Comparison of ENCODE assay signal across 18 cellular contexts in genomic region chr1:156922986-156923564, GRCh38. TPM values are rescaled to one million over a fixed set of nuclear protein-coding genes. Genes with fewer than 3 reads are reported as not detected.
DNase-seq lines count a peak whose midpoint lies in the region; ATAC-seq and TF ChIP-seq lines count a peak whose summit lies in the region.
"Had no signal": no experiment of that assay in that cellular context is flagged by ENCODE, and none has a peak within 500 bp of the region (broad histone marks: within the 10 kb centered on the region; RNA-seq: fewer than 3 reads in every experiment).

No MANE protein-coding gene starts in this region.

- H3K27me3 Mint-ChIP-seq in activated naive CD4-positive, alpha-beta T cell treated with anti-CD3 and anti-CD28 coated beads, Interleukin-2, amount 50 U/mL, for 24 hours = peaks cover 66% of the 10 kb centered on the region
- peaks cover 40% of the 10 kb centered on the region for H3K27me3 Mint-ChIP-seq in endothelial cell (ENCODE audit: unreplicated experiment)

- peak overlapping the region; percentile 20 for H3K27ac Mint-ChIP-seq in activated naive CD4-positive, alpha-beta T cell treated with anti-CD3 and anti-CD28 coated beads, Interleukin-2, amount 50 U/mL, for 24 hours
- H3K27ac Mint-ChIP-seq in activated naive CD4-positive, alpha-beta T cell treated with anti-CD3 and anti-CD28 coated beads, Interleukin-2, amount 50 U/mL, for 72 hours = peak overlapping the region in 1 of 2 donors; percentile 3
- H3K27ac Mint-ChIP-seq in endothelial cell (ENCODE audit: unreplicated experiment) = peak overlapping the region; percentile 26

- TF ChIP-seq CTCF in endothelial cell (IDR thresholded peaks at IDR 0.05; ENCODE audit: unreplicated experiment) = no peak
- no peak for TF ChIP-seq CTCF in adrenal gland (IDR thresholded peaks at IDR 0.05)
- no peak for TF ChIP-seq CTCF in PC-3 (conservative IDR thresholded peaks at IDR 0.05; ENCODE audit: low read depth, low read length)

- peaks cover 6% of the 10 kb centered on the region for H3F3A ChIP-seq in PC-3 (ENCODE audit: low read length, unreplicated experiment)

- 15 to 40% (median 23%) methylated on average over 7 to 9 of the region's 9 CpGs for WGBS in adrenal gland, 4 donors

- peaks cover 8% of the 10 kb centered on the region for H3K4me1 Mint-ChIP-seq in activated naive CD4-positive, alpha-beta T cell treated with anti-CD3 and anti-CD28 coated beads, Interleukin-2, amount 50 U/mL, for 24 hours
- peaks cover 19% of the 10 kb centered on the region for H3K4me1 Mint-ChIP-seq in endothelial cell (ENCODE audit: unreplicated experiment)

- no peak overlapping the region for H3K9ac ChIP-seq in skeletal muscle satellite cell (ENCODE audit: low read depth, low read length)
- no peak overlapping the region for H3K9ac ChIP-seq in PC-3 (ENCODE audit: low read length)

- no peaks in the 10 kb centered on the region for H3K36me3 Mint-ChIP-seq in activated naive CD4-positive, alpha-beta T cell treated with anti-CD3 and anti-CD28 coated beads, Interleukin-2, amount 50 U/mL, for 24 hours
- H3K36me3 Mint-ChIP-seq in activated naive CD4-positive, alpha-beta T cell treated with anti-CD3 and anti-CD28 coated beads, Interleukin-2, amount 50 U/mL, for 72 hours = peaks cover 0 to 6% of the 10 kb centered on the region in 2 donors
- H3K36me3 Mint-ChIP-seq in endothelial cell (ENCODE audit: low read depth, unreplicated experiment) = peaks cover 11% of the 10 kb centered on the region

- TF ChIP-seq POLR2A in adrenal gland (IDR thresholded peaks at IDR 0.05) = no peak

- BruUV-seq in PC-3 (replicated peaks; lab: Mats Ljungman, UMichigan) = no TSS peak

- no peak overlapping the region for H3K4me3 ChIP-seq in skeletal muscle satellite cell (ENCODE audit: low read length)
- no peak overlapping the region for H3K4me3 ChIP-seq in adrenal gland
- no peak overlapping the region for H3K4me3 ChIP-seq in PC-3 (ENCODE audit: low read length)

- POLR2A ChIA-PET in PC-3 (lab: Charles Lee; ENCODE audit: unreplicated experiment) = no interaction called here

- no peak for DNase-seq in activated naive CD4-positive, alpha-beta T cell treated with anti-CD3 and anti-CD28 coated beads, Interleukin-2, amount 50 U/mL, for 72 hours (ENCODE audit: low spot score in 2 of 2)
- DNase-seq in NCI-H2081 treated with DMSO at 0.1 percent for 48 hours (lab: John Stamatoyannopoulos, UW) = peak; percentile 51
- no peak for DNase-seq in endothelial cell (ENCODE audit: low spot score)
- DNase-seq in COLO829 (ENCODE audit: low spot score) = no peak
- DNase-seq in adrenal gland = no peak
- DNase-seq in PC-3 = no peak
- DNase-seq: activated CD4-positive, CD25-positive, alpha-beta regulatory T cell treated with anti-CD3 and anti-CD28 coated beads, Interleukin-2, amount 50 U/mL, for 72 hours; activated naive CD4-positive, alpha-beta T cell treated with Interleukin-2 at 50 U/mL for 16 hours; cortex of kidney; foreskin melanocyte; NCI-H2227 treated with DMSO at 0.1 percent for 48 hours; SIG-M5 had no signal

- H3K36me3 ChIP-seq in skeletal muscle satellite cell (ENCODE audit: insufficient read depth, low read length) (no peaks in the 10 kb centered on the region), adrenal gland (replicated peaks in 1 of 2) (no peaks in the 10 kb centered on the region), PC-3 (ENCODE audit: low read depth, low read length) (no peaks in the 10 kb centered on the region)

- H3K9me3 ChIP-seq in skeletal muscle satellite cell (replicated peaks; ENCODE audit: low read length) (no peaks in the 10 kb centered on the region), adrenal gland (replicated peaks in 1 of 3) (no peaks in the 10 kb centered on the region), PC-3 (ENCODE audit: low read length) (no peaks in the 10 kb centered on the region)

- H3K4me2 ChIP-seq in skeletal muscle satellite cell (ENCODE audit: low read length) (peak overlapping the region; percentile 15), PC-3 (ENCODE audit: low read length) (no peak overlapping the region)

- H3K27ac ChIP-seq in adrenal gland (no peak overlapping the region), PC-3 (ENCODE audit: low read length) (no peak overlapping the region)

- H3K4me1 ChIP-seq in skeletal muscle satellite cell (ENCODE audit: control insufficient read depth, insufficient read depth, low read length) = peaks cover 22% of the 10 kb centered on the region
- H3K4me1 ChIP-seq in adrenal gland (replicated peaks in 1 of 2) = peaks cover 0 to 12% of the 10 kb centered on the region in 2 donors
- peaks cover 31% of the 10 kb centered on the region for H3K4me1 ChIP-seq in PC-3 (ENCODE audit: insufficient read depth, low read length)

- H3K4me3 Mint-ChIP-seq in activated naive CD4-positive, alpha-beta T cell treated with anti-CD3 and anti-CD28 coated beads, Interleukin-2, amount 50 U/mL, for 24 hours = peak overlapping the region; percentile 66
- H3K4me3 Mint-ChIP-seq in endothelial cell (ENCODE audit: unreplicated experiment) = peak overlapping the region; percentile 85

- H4K20me1 ChIP-seq in PC-3 (ENCODE audit: low read length) = no peaks in the 10 kb centered on the region

- intact Hi-C loops in adrenal gland (cut with DNase I) (loop anchor here (2.0 to 10.0 kb wide), 2 partner anchors 28 to 152 kb away; no protein-coding TSS in a partner anchor), PC-3 (cut with micrococcal nuclease) (no loop called here)

- H3K27me3 ChIP-seq in skeletal muscle satellite cell (ENCODE audit: control insufficient read depth, insufficient read depth, low read length) (peaks cover 75% of the 10 kb centered on the region), adrenal gland (peaks cover 47% of the 10 kb centered on the region), PC-3 (ENCODE audit: low read length) (no peaks in the 10 kb centered on the region)

- no peak overlapping the region for H2AFZ ChIP-seq in PC-3 (ENCODE audit: low read length)

- H3K9me3 Mint-ChIP-seq in activated naive CD4-positive, alpha-beta T cell treated with anti-CD3 and anti-CD28 coated beads, Interleukin-2, amount 50 U/mL, for 24 hours = no peaks in the 10 kb centered on the region
- no peaks in the 10 kb centered on the region for H3K9me3 Mint-ChIP-seq in activated naive CD4-positive, alpha-beta T cell treated with anti-CD3 and anti-CD28 coated beads, Interleukin-2, amount 50 U/mL, for 72 hours
- no peaks in the 10 kb centered on the region for H3K9me3 Mint-ChIP-seq in endothelial cell (ENCODE audit: unreplicated experiment)

- no peak for ATAC-seq in activated naive CD4-positive, alpha-beta T cell treated with anti-CD3 and anti-CD28 coated beads, Interleukin-2, amount 50 U/mL, for 72 hours
- ATAC-seq in PC-3 = no peak

- H3K79me2 ChIP-seq in PC-3 (ENCODE audit: low read length) = no peaks in the 10 kb centered on the region

- CTCF ChIA-PET in PC-3 (lab: Charles Lee) = interaction anchor here (1.0 kb wide), 1 partner anchor 65 kb away, joined by 3 read pairs; no protein-coding TSS in a partner anchor

- H3K9me2 ChIP-seq in PC-3 (replicated peaks; ENCODE audit: low read length) = no peaks in the 10 kb centered on the region

RNA-seq across cellular contexts. Expression of gene LRRC71, which starts 2.6 kb away (rescaled TPM):
- not detected for total RNA-seq in activated naive CD4-positive, alpha-beta T cell treated with anti-CD3 and anti-CD28 coated beads, Interleukin-2, amount 50 U/mL, for 72 hours
- total RNA-seq in endothelial cell (ENCODE audit: unreplicated experiment) (0.95 TPM), adrenal gland (under 1 TPM in 4 of 8 donors, not detected in 4; 0.11 to 0.39 (median 0.23) TPM), PC-3 (2014; rRNA removed) (0.11 TPM in 1 of 2 replicates, not detected in the other)
- not detected in 2 replicates for total RNA-seq in skeletal muscle satellite cell (2012; rRNA removed)
- 1 to 10 TPM in 2 of 3 donors, under 1 TPM in 1; 0.20 to 4.6 (median 1.2) TPM for polyA plus RNA-seq in adrenal gland
- total RNA-seq: HT1080, liver, renal cortical epithelial cell had no signal
- polyA plus RNA-seq: AG04450 had no signal

RNA-seq across cellular contexts. Expression of gene PEAR1, which starts 29.6 kb away (rescaled TPM):
- under 1 TPM; 0.09 to 0.53 TPM for total RNA-seq in activated naive CD4-positive, alpha-beta T cell treated with anti-CD3 and anti-CD28 coated beads, Interleukin-2, amount 50 U/mL, for 72 hours
- total RNA-seq in endothelial cell (ENCODE audit: unreplicated experiment) (50.7 TPM), adrenal gland (10 to 100 TPM in 5 of 8 donors, 1 to 10 TPM in 3; 4.7 to 31.1 (median 12.8) TPM), PC-3 (2014; rRNA removed) (10.3 and 11.9 TPM in 2 replicates)
- total RNA-seq in skeletal muscle satellite cell (2012; rRNA removed) = 0.22 and 1.8 TPM in 2 replicates
- 10 to 100 TPM in 1 of 3 donors, 1 to 10 TPM in 2; 4.2 to 15.1 (median 6.2) TPM for polyA plus RNA-seq in adrenal gland
